15 cellular contexts compared by ENCODE assay signal in genomic region chr2:233026211-233026813, GRCh38. TPM values are rescaled to one million over a fixed set of nuclear protein-coding genes. Genes with fewer than 3 reads are reported as not detected.
DNase-seq lines count a peak whose midpoint lies in the region; FAIRE-seq and TF ChIP-seq lines count a peak whose summit lies in the region.
"Had no signal": no experiment of that assay in that cellular context is flagged by ENCODE, and none has a peak within 500 bp of the region (broad histone marks: within the 10 kb centered on the region; RNA-seq: fewer than 3 reads in every experiment).

No MANE protein-coding gene starts in this region.

- H3K9me3 ChIP-seq in AG04450 (ENCODE audit: control insufficient read depth, insufficient read depth, low read length) = no peaks in the 10 kb centered on the region

- DNase-seq in AG04450 (ENCODE audit: low read depth, low spot score) (peak; percentile 4), HPDE6-E6E7 (ENCODE audit: extremely low spot score) (peak; percentile 31), astrocyte of the cerebellum (ENCODE audit: low read depth) (peak; percentile 74), foreskin melanocyte (peak; percentile 57), frontal cortex (ENCODE audit: low spot score in 2 of 2) (no peak), DMS153 (lab: John Stamatoyannopoulos, UW) (no peak)
- no peak for DNase-seq in stimulated activated CD4-positive, alpha-beta T cell treated with anti-CD3 and anti-CD28 coated beads, Interleukin-2, amount 100 ng/mL, for 48 hours
- DNase-seq in activated T-cell treated with anti-CD3 and anti-CD28 coated beads, Interleukin-2, amount 50 U/mL, for 1 hour = no peak
- DNase-seq: activated CD4-positive, alpha-beta T cell treated with anti-CD3 and anti-CD28 coated beads, Interleukin-2, amount 50 U/mL, for 1 hour; AML-193; brain microvascular endothelial cell; NCI-H524 treated with DMSO at 0.1 percent for 48 hours had no signal

- TF ChIP-seq CTCF in AG04450 (IDR thresholded peaks at IDR 0.05; ENCODE audit: low read depth, low read length) = no peak
- TF ChIP-seq CTCF in astrocyte of the cerebellum (IDR thresholded peaks at IDR 0.05; ENCODE audit: low read depth, low read length, missing control alignments) = peak; percentile 13

- peaks cover 3% of the 10 kb centered on the region for H3K27me3 ChIP-seq in AG04450 (ENCODE audit: control insufficient read depth, insufficient read depth, low read length)
- H3K27me3 ChIP-seq: brain microvascular endothelial cell had no signal

- CTCF ChIA-PET in AG04450 (lab: Charles Lee) = interaction anchor here (0.7 kb wide), 1 partner anchor 174 kb away, joined by 3 read pairs; no protein-coding TSS in a partner anchor

- no peak for FAIRE-seq in frontal cortex (lab: Jason Lieb, UNC)

- no peak overlapping the region for H3K27ac ChIP-seq in AG04450 (ENCODE audit: low read depth, low read length)
- H3K27ac ChIP-seq: brain microvascular endothelial cell, skin epidermis had no signal

- POLR2A ChIA-PET in AG04450 (lab: Yijun Ruan, JAX) = no interaction called here

- in situ Hi-C loops in astrocyte of the cerebellum (cut with HindIII; ENCODE audit: low sequenced_read_pairs) = no loop called here

- no peak overlapping the region for H3K4me3 ChIP-seq in AG04450 (ENCODE audit: low read depth, low read length)
- no peak overlapping the region for H3K4me3 ChIP-seq in astrocyte of the cerebellum (ENCODE audit: low read depth, low read length)
- H3K4me3 ChIP-seq: skin epidermis had no signal

RNA-seq across cellular contexts. Expression of gene NEU2, which starts 6.2 kb away (rescaled TPM):
- not detected in 2 replicates for polyA plus RNA-seq in AG04450 (2011; rRNA removed)
- polyA minus RNA-seq in AG04450 (2011; rRNA and poly(A)+ RNA removed) = not detected in 2 replicates
- not detected for total RNA-seq in frontal cortex
- total RNA-seq: T-helper 2 cell treated with Interferon-gamma antibody and Interleukin-4, amounts not matched to agents 100 ng/mL and 5 ng/mL, for 36 hours; temporal lobe had no signal

RNA-seq across cellular contexts. Expression of gene NGEF, which starts 13.3 kb away (rescaled TPM):
- 0.07 and 0.10 TPM in 2 replicates for polyA plus RNA-seq in AG04450 (2011; rRNA removed)
- 0.28 and 0.70 TPM in 2 replicates for polyA minus RNA-seq in AG04450 (2011; rRNA and poly(A)+ RNA removed)
- 50.1 TPM for total RNA-seq in frontal cortex
- total RNA-seq: T-helper 2 cell treated with Interferon-gamma antibody and Interleukin-4, amounts not matched to agents 100 ng/mL and 5 ng/mL, for 36 hours had no signal

RNA-seq across cellular contexts. Expression of gene INPP5D, which starts 33.8 kb away (rescaled TPM):
- 0.43 and 0.84 TPM in 2 replicates for polyA plus RNA-seq in AG04450 (2011; rRNA removed)
- 0.55 and 0.65 TPM in 2 replicates for polyA minus RNA-seq in AG04450 (2011; rRNA and poly(A)+ RNA removed)
- 1.6 TPM for total RNA-seq in frontal cortex

Comparison
In these comparisons a context has a peak if more than half of its experiments do, and no peak if none do; other contexts are left out.
1. DNase-seq: peak in AG04450 (single experiment), HPDE6-E6E7 (single experiment), astrocyte of the cerebellum (single experiment) and foreskin melanocyte (single experiment); none in frontal cortex (0 of 2), DMS153 (single experiment), stimulated activated CD4-positive, alpha-beta T cell treated with anti-CD3 and anti-CD28 coated beads, Interleukin-2, amount 100 ng/mL, for 48 hours (0 of 2) and activated T-cell treated with anti-CD3 and anti-CD28 coated beads, Interleukin-2, amount 50 U/mL, for 1 hour (single experiment).